ENCODE assay signal across 8 cellular contexts in genomic region chr9:110744753-110745522, GRCh38.
DNase-seq lines count a peak whose midpoint lies in the region; ATAC-seq lines count a peak whose summit lies in the region.

No MANE protein-coding gene starts in this region.

- H3K27ac ChIP-seq in SJSA1 = peak overlapping the region; percentile 81

- no peak overlapping the region for H3K4me3 ChIP-seq in SJSA1

- H3K4me1 ChIP-seq in SJSA1 (replicated peaks) = peaks cover 40% of the 10 kb centered on the region

- H3K36me3 ChIP-seq in SJSA1 = no peaks in the 10 kb centered on the region

- no peaks in the 10 kb centered on the region for H3K9me3 ChIP-seq in SJSA1 (replicated peaks)

- ATAC-seq in HG03521 (IDR thresholded peaks at IDR 0.05; ENCODE audit: unreplicated experiment) = no peak
- no peak for ATAC-seq in GM19463 (IDR thresholded peaks at IDR 0.05; ENCODE audit: unreplicated experiment)

- no peaks in the 10 kb centered on the region for H3K27me3 ChIP-seq in SJSA1 (replicated peaks)

- peak; percentile 48 for DNase-seq in DMS53 treated with DMSO at 0.1 percent for 48 hours (lab: John Stamatoyannopoulos, UW; ENCODE audit: unreplicated experiment)
- DNase-seq in SJSA1 (ENCODE audit: low read depth in 1 of 2, low spot score in 2 of 2) = peak; percentile 70 to 85
- peak; percentile 63 for DNase-seq in glomerular endothelial cell (ENCODE audit: extremely low read depth, low read depth, low spot score)
- DNase-seq in renal cortical epithelial cell (ENCODE audit: low read depth) = peak; percentile 100
- no peak for DNase-seq in NCI-H2196 (lab: John Stamatoyannopoulos, UW; ENCODE audit: unreplicated experiment)
- no peak for DNase-seq in D341Med (ENCODE audit: low spot score)

Comparison
In these comparisons a context has a peak if more than half of its experiments do, and no peak if none do; other contexts are left out.
1. DNase-seq: peak in DMS53 treated with DMSO at 0.1 percent for 48 hours (single experiment), SJSA1 (2 of 2), glomerular endothelial cell (single experiment) and renal cortical epithelial cell (single experiment); none in NCI-H2196 (single experiment) and D341Med (single experiment).